Comparison of ENCODE assay signal across 35 cellular contexts in the genomic region with DNA sequence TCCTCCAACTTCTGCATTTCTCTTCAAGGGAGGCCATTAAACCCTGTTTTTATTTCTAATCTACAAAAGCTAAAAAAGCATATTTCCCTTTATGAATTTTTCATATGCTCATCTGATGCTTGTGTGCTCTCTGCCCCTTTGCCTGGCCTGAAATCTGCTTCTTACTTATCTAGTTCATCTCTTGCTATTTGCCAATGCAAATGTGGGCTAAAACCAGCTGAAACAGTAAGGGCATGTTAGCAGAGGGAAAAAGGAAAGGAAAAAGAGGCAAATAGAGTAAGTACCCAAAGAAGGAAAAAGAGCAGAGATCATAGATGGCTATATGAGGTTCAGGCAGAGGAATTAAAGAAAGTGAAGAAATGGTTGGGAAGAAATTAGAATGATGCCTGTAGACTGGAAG.
"Had no signal": no experiment of that assay in that cellular context is flagged by ENCODE, and none has a peak within 500 bp of the region (broad histone marks: within the 10 kb centered on the region; RNA-seq: fewer than 3 reads in every experiment).

No MANE protein-coding gene starts in this region.

- DNase-seq: Karpas-422, Kasumi-1, KG1, MG63, MM.1S, MV-4-11, NCI-H1048, NCI-H1092, NCI-H1092 treated with DMSO at 0.1 percent for 48 hours, NCI-H1105, NCI-H1105 treated with DMSO at 0.1 percent for 48 hours, NCI-H1417, NCI-H1417 treated with DMSO at 0.1 percent for 48 hours, NCI-H1436, NCI-H1436 treated with DMSO at 0.1 percent for 48 hours, NCI-H146, NCI-H1694, NCI-H1694 treated with DMSO at 0.1 percent for 48 hours, NCI-H187, NCI-H187 treated with DMSO at 0.1 percent for 48 hours, NCI-H1930, NCI-H2029, NCI-H2029 treated with DMSO at 0.1 percent for 48 hours, NCI-H2081, NCI-H2081 treated with DMSO at 0.1 percent for 48 hours, NCI-H2107, NCI-H2171, NCI-H2171 treated with DMSO at 0.1 percent for 48 hours, NCI-H2227 treated with DMSO at 0.1 percent for 48 hours, NCI-H226, NCI-H345, NCI-H446, NCI-H446 treated with DMSO at 0.1 percent for 48 hours, NCI-H510A had no signal

- H3K27ac ChIP-seq: KMS-11 had no signal

- H3K9ac ChIP-seq: KMS-11 had no signal

- H3K4me2 ChIP-seq: KMS-11 had no signal

- H3K27me3 ChIP-seq: MG63 had no signal

- H3K9me3 ChIP-seq: MG63 had no signal

- H3K36me3 ChIP-seq: MG63 had no signal

- H3K4me3 ChIP-seq: MG63 had no signal
